In the genomic region with DNA sequence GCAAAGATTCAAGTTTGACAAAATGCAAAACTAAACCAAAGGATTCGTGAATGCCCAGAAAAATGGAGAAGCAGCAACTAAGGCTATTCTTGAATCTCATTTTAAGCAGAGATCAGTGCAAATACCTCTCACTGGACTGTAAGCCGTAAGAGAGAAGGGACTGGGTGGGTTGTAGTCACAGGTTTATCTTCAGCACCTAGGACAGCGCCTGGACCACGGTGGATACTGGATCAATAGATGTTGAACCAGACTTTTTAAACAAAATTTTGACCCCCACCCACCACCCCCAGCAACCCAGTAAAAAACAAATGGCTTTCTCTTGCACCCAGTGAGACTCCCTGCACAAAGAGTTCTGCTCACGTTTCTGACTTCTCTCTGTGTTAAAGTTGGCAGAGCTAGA, we compare ENCODE assay signal across 2 cellular contexts.
TF ChIP-seq lines count a peak whose summit lies in the region.

No MANE protein-coding gene starts in this region.

TF ChIP-seq in SK-N-SH, 30 proteins besides CTCF, POLR2A, EP300 and RAD21:
- TF ChIP-seq REST (IDR thresholded peaks at IDR 0.05; ENCODE audit: low read depth, low read length): 0 out of 2 replicates have a peak, but pooled peaks have one; percentile 30
- TF ChIP-seq NRF1 (IDR thresholded peaks at IDR 0.05; ENCODE audit: low read depth, low read length): no peak
TF ChIP-seq in SK-N-SH: peak in this region for 1.

TF ChIP-seq in SK-N-SH treated with all-trans-retinoic acid at 6 μM for 48 hours, 23 proteins besides CTCF, POLR2A, EP300 and RAD21 (continued from another document):
- no peak for TF ChIP-seq TSHZ2 (CRISPR knock-in tag; IDR thresholded peaks at IDR 0.05)
- TF ChIP-seq ZFP30 (CRISPR knock-in tag; IDR thresholded peaks at IDR 0.05): no peak
- no peak for TF ChIP-seq ZFP3 (CRISPR knock-in tag; IDR thresholded peaks at IDR 0.05)
- no peak for TF ChIP-seq ZNF70 (CRISPR knock-in tag; IDR thresholded peaks at IDR 0.05)
TF ChIP-seq in SK-N-SH treated with all-trans-retinoic acid at 6 μM for 48 hours: peak in this region for 0.
